22 cellular contexts compared by ENCODE assay signal in the genomic region with DNA sequence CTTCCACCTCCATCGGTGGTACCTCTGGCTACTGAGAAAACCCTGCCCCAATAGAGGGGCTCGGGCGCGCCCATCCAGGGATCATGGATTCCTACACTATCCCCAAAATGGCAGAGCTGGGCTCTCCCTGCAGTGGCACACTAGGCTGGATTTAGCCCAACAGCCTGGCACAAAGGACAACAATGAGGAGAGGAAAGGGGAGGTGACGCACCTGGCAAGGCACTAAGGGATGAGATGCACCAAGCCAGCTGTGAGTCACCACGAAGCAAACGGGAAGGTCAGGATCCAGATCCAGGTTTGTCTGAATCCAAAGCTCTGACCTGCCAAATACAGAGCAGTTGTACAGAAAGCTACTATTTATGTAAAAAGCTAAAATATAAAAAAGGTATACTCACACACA. TPM values are rescaled to one million over a fixed set of nuclear protein-coding genes. Genes with fewer than 3 reads are reported as not detected.
DNase-seq lines count a peak whose midpoint lies in the region; ATAC-seq and TF ChIP-seq lines count a peak whose summit lies in the region.
"Had no signal": no experiment of that assay in that cellular context is flagged by ENCODE, and none has a peak within 500 bp of the region (broad histone marks: within the 10 kb centered on the region; RNA-seq: fewer than 3 reads in every experiment).

No MANE protein-coding gene starts in this region.

- H3K9me3 ChIP-seq in heart left ventricle (no peaks in the 10 kb centered on the region), left ventricle myocardium inferior (replicated peaks) (no peaks in the 10 kb centered on the region), gastrocnemius medialis (no peaks in the 10 kb centered on the region), HAP-1 (no peaks in the 10 kb centered on the region)
- H3K9me3 ChIP-seq: Peyer's patch, SK-N-SH had no signal

- 74 to 79% (median 79%) methylated on average over 7 of the region's 7 CpGs for WGBS in heart left ventricle, 4 donors

- H3K4me1 ChIP-seq in heart left ventricle (peaks cover 0 to 72% (median 35%) of the 10 kb centered on the region in 12 donors), left ventricle myocardium inferior (peaks cover 83% of the 10 kb centered on the region), gastrocnemius medialis (peaks cover 53 to 71% of the 10 kb centered on the region in 2 donors), HAP-1 (peaks cover 23% of the 10 kb centered on the region)
- H3K4me1 ChIP-seq: Peyer's patch had no signal

- peak in 1 of 5 donors; percentile 79 for DNase-seq in heart left ventricle
- DNase-seq in left ventricle myocardium inferior: no peak
- peak; percentile 36 for DNase-seq in NCI-H69 (lab: John Stamatoyannopoulos, UW)
- DNase-seq in dermis microvascular lymphatic vessel endothelial cell (ENCODE audit: low read depth in 2 of 2): peak; percentile 50 to 67
- peak in 1 of 2 donors; percentile 84 for DNase-seq in gastrocnemius medialis
- no peak for DNase-seq in HAP-1 (ENCODE audit: low spot score in 2 of 2)
- DNase-seq in NCI-H82 (lab: John Stamatoyannopoulos, UW): no peak
- DNase-seq: COR-L47, DMS153, Kasumi-1, NCI-H1105 treated with DMSO at 0.1 percent for 48 hours, NCI-H1694 treated with DMSO at 0.1 percent for 48 hours, NCI-H2107, NCI-H345, NCI-H748 treated with DMSO at 0.1 percent for 48 hours, Peyer's patch, SHP77, SK-N-SH had no signal

- H3K4me3 ChIP-seq in heart left ventricle (no peak overlapping the region), left ventricle myocardium inferior (no peak overlapping the region), gastrocnemius medialis (no peak overlapping the region), HAP-1 (no peak overlapping the region)
- H3K4me3 ChIP-seq: Peyer's patch had no signal

- in situ Hi-C loops in gastrocnemius medialis (cut with MboI; ENCODE audit: low sequenced_read_pairs in 4 of 4): no loop called here
- in situ Hi-C loops in HAP-1 (cut with MboI; ENCODE audit: low sequenced_read_pairs): no loop called here

- H3K27me3 ChIP-seq in heart left ventricle (no peaks in the 10 kb centered on the region), left ventricle myocardium inferior (ENCODE audit: low read depth) (no peaks in the 10 kb centered on the region), gastrocnemius medialis (no peaks in the 10 kb centered on the region), HAP-1 (ENCODE audit: low read depth) (no peaks in the 10 kb centered on the region)
- H3K27me3 ChIP-seq: Peyer's patch had no signal

- intact Hi-C loops in heart left ventricle (cut with DNase I): no loop called here
- intact Hi-C loops in left ventricle myocardium inferior (cut with micrococcal nuclease): no loop called here
- intact Hi-C loops in gastrocnemius medialis (cut with DNase I; ENCODE audit: low total_unique reads): no loop called here

- peak in 3 of 4 donors; percentile 33 to 74 (median 63) for ATAC-seq in heart left ventricle
- peak in 1 of 2 donors; percentile 72 for ATAC-seq in gastrocnemius medialis
- ATAC-seq: HCT116 had no signal

- peak overlapping the region in 3 of 12 donors; percentile 8 to 54 (median 34) for H3K27ac ChIP-seq in heart left ventricle
- H3K27ac ChIP-seq in left ventricle myocardium inferior (replicated peaks): no peak overlapping the region
- H3K27ac ChIP-seq in gastrocnemius medialis: peak overlapping the region; percentile 44 to 71 (median 59)
- H3K27ac ChIP-seq: HL-60, Peyer's patch had no signal

- no peak for TF ChIP-seq CTCF in heart left ventricle (IDR thresholded peaks at IDR 0.05)
- no peak for TF ChIP-seq CTCF in left ventricle myocardium inferior (IDR thresholded peaks at IDR 0.05; ENCODE audit: borderline replicate concordance)
- TF ChIP-seq CTCF in gastrocnemius medialis (IDR thresholded peaks at IDR 0.05 in 4 of 5, conservative IDR thresholded peaks at IDR 0.05 in 1 of 5): no peak

- H3K36me3 ChIP-seq in heart left ventricle (no peaks in the 10 kb centered on the region), left ventricle myocardium inferior (no peaks in the 10 kb centered on the region), gastrocnemius medialis (no peaks in the 10 kb centered on the region), HAP-1 (replicated peaks) (no peaks in the 10 kb centered on the region)

- TF ChIP-seq POLR2A in heart left ventricle (IDR thresholded peaks at IDR 0.05): no peak
- no peak for TF ChIP-seq POLR2A in gastrocnemius medialis (IDR thresholded peaks at IDR 0.05)

RNA-seq across cellular contexts. Expression of a gene that starts 18.1 kb away (rescaled TPM):
- 10 to 100 TPM; 23.0 to 36.1 (median 31.8) TPM for total RNA-seq in heart left ventricle
- polyA plus RNA-seq in heart left ventricle: 10 to 100 TPM; 16.0 to 19.3 TPM
- 35.7 TPM for total RNA-seq in left ventricle myocardium inferior
- total RNA-seq in dermis microvascular lymphatic vessel endothelial cell: 12.7 and 17.3 TPM in 2 replicates
- total RNA-seq in gastrocnemius medialis: 10 to 100 TPM; 16.4 to 46.5 (median 32.4) TPM

RNA-seq across cellular contexts. Expression of a gene that starts 32.5 kb away (rescaled TPM):
- total RNA-seq in heart left ventricle: not detected
- polyA plus RNA-seq in heart left ventricle: under 1 TPM in 1 of 2 donors, not detected in 1; 0.19 TPM
- not detected for total RNA-seq in left ventricle myocardium inferior
- total RNA-seq in dermis microvascular lymphatic vessel endothelial cell: not detected in 2 replicates
- total RNA-seq in gastrocnemius medialis: not detected
- total RNA-seq: A673, Peyer's patch had no signal

RNA-seq across cellular contexts. Expression of a gene that starts 50.5 kb away (rescaled TPM):
- total RNA-seq in heart left ventricle (10 to 100 TPM in 3 of 9 donors, 1 to 10 TPM in 6; 2.6 to 13.8 (median 4.6) TPM), left ventricle myocardium inferior (2.3 TPM), dermis microvascular lymphatic vessel endothelial cell (196 and 380 TPM in 2 replicates), gastrocnemius medialis (1 to 10 TPM in 3 of 4 donors, under 1 TPM in 1; 0.66 to 5.0 (median 2.5) TPM)
- 10 to 100 TPM in 1 of 2 donors, 1 to 10 TPM in 1; 2.6 to 20.5 TPM for polyA plus RNA-seq in heart left ventricle
- polyA plus RNA-seq: IgD-negative memory B cell had no signal

Comparison
In these comparisons a context has a peak if more than half of its experiments do, and no peak if none do; other contexts are left out.
1. DNase-seq: peak in NCI-H69 (single experiment) and dermis microvascular lymphatic vessel endothelial cell (2 of 2); none in left ventricle myocardium inferior (single experiment), HAP-1 (0 of 2) and NCI-H82 (single experiment).
2. RNA of a gene that starts 50.5 kb away (total RNA-seq): 196 to 380 TPM in dermis microvascular lymphatic vessel endothelial cell; 2.6 to 13.8 TPM in heart left ventricle, 0.66 to 5.0 TPM in gastrocnemius medialis and 2.3 TPM in left ventricle myocardium inferior (single experiment); every median in the first group is over 10 times any median in the second.